17 cellular contexts compared by ENCODE assay signal in genomic region chr1:200386416-200386815, GRCh38.
"Had no signal": no experiment of that assay in that cellular context is flagged by ENCODE, and none has a peak within 500 bp of the region (broad histone marks: within the 10 kb centered on the region; RNA-seq: fewer than 3 reads in every experiment).

No MANE protein-coding gene starts in this region.

- H3K27ac ChIP-seq: coronary artery, heart left ventricle, right atrium auricular region had no signal

- H3K36me3 Mint-ChIP-seq: type B pancreatic cell had no signal

- ATAC-seq: esophagus mucosa; heart left ventricle; left colon; left ventricle myocardium superior; naive thymus-derived CD4-positive, alpha-beta T cell had no signal

- H3K36me3 ChIP-seq: heart left ventricle, right atrium auricular region had no signal

- DNase-seq: effector CD8-positive, alpha-beta T cell; heart left ventricle; hippocampal formation; left colon; left ventricle myocardium superior; mesendoderm; naive thymus-derived CD4-positive, alpha-beta T cell; nephron progenitor cell; posterior cingulate gyrus; stimulated activated CD4-positive, alpha-beta T cell treated with anti-CD3 and anti-CD28 coated beads, Interleukin-2, amount 100 ng/mL, for 48 hours; stimulated activated naive CD4-positive, alpha-beta T cell treated with Interleukin-2 at 50 U/mL for 16 hours had no signal

- H3K4me2 ChIP-seq: smooth muscle cell had no signal

- H3K27ac Mint-ChIP-seq: naive thymus-derived CD4-positive, alpha-beta T cell; nephron progenitor cell; type B pancreatic cell had no signal

- H3K4me1 Mint-ChIP-seq: naive thymus-derived CD4-positive, alpha-beta T cell; nephron progenitor cell had no signal

- H3K9me3 Mint-ChIP-seq: naive thymus-derived CD4-positive, alpha-beta T cell; nephron progenitor cell; type B pancreatic cell had no signal

- H3K4me3 Mint-ChIP-seq: naive thymus-derived CD4-positive, alpha-beta T cell; nephron progenitor cell; type B pancreatic cell had no signal

- H3K4me1 ChIP-seq: heart left ventricle, right atrium auricular region had no signal

- H3K27me3 ChIP-seq: heart left ventricle, right atrium auricular region had no signal

- H3K27me3 Mint-ChIP-seq: naive thymus-derived CD4-positive, alpha-beta T cell; type B pancreatic cell had no signal

- H3K9me3 ChIP-seq: heart left ventricle, right atrium auricular region had no signal

- H3K4me3 ChIP-seq: coronary artery, heart left ventricle, lung, right atrium auricular region, smooth muscle cell had no signal
